ENCODE assay signal across 11 cellular contexts in the genomic region with DNA sequence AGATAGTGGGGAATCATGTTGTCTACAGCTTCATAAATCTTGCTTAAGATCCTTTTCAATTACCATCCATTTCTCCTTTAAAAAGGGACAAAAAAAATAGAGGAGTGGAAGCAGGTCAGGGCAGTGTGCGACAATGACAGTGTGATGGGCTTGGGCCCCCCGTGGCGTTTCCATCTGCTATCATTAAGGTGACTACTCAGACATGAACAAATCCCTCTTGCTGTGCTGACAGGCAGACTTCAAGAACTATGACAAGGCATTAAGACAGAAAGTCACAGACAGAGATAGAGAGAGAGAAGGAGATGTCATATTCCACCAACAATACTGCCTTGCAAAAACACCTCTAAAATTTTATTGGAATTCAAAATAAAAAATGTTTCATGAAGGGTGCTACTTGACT.
DNase-seq lines count a peak whose midpoint lies in the region; ATAC-seq and TF ChIP-seq lines count a peak whose summit lies in the region.
"Had no signal": no experiment of that assay in that cellular context is flagged by ENCODE, and none has a peak within 500 bp of the region (broad histone marks: within the 10 kb centered on the region; RNA-seq: fewer than 3 reads in every experiment).

No MANE protein-coding gene starts in this region.

- intact Hi-C loops in uterus (cut with DNase I; ENCODE audit: low total_unique reads): no loop called here

- no peak overlapping the region for H3K4me3 ChIP-seq in uterus
- H3K4me3 ChIP-seq: psoas muscle, SJSA1, transverse colon had no signal

- no peak overlapping the region for H3K27ac ChIP-seq in uterus
- H3K27ac ChIP-seq: psoas muscle, SJSA1, transverse colon had no signal

- ATAC-seq in GM19324 (IDR thresholded peaks at IDR 0.05; ENCODE audit: low FRiP score, unreplicated experiment): no peak

- peak; percentile 18 for DNase-seq in ELF-1 (ENCODE audit: low read depth, low spot score)
- peak; percentile 22 to 91 (median 73) for DNase-seq in NCI-H1417 (lab: John Stamatoyannopoulos, UW)
- peak; percentile 83 to 92 for DNase-seq in NCI-H524 (lab: John Stamatoyannopoulos, UW)
- DNase-seq in cerebellum (ENCODE audit: low spot score): peak; percentile 73
- no peak for DNase-seq in uterus
- no peak for DNase-seq in NK-92 (lab: John Stamatoyannopoulos, UW; ENCODE audit: unreplicated experiment)
- DNase-seq: DMS153 had no signal

- TF ChIP-seq CTCF in uterus (IDR thresholded peaks at IDR 0.05): no peak

- no peaks in the 10 kb centered on the region for H3K4me1 ChIP-seq in uterus
- H3K4me1 ChIP-seq: psoas muscle, SJSA1, transverse colon had no signal

- H3K36me3 ChIP-seq in uterus: no peaks in the 10 kb centered on the region
- H3K36me3 ChIP-seq: SJSA1, transverse colon had no signal

- TF ChIP-seq POLR2A in uterus (IDR thresholded peaks at IDR 0.05): no peak

- H3K9me3 ChIP-seq in uterus: no peaks in the 10 kb centered on the region
- H3K9me3 ChIP-seq: psoas muscle, SJSA1, transverse colon had no signal

- H3K27me3 ChIP-seq in uterus: no peaks in the 10 kb centered on the region
- H3K27me3 ChIP-seq: transverse colon had no signal

Comparison
In these comparisons a context has a peak if more than half of its experiments do, and no peak if none do; other contexts are left out.
1. DNase-seq: peak in ELF-1 (single experiment), NCI-H1417 (3 of 3), NCI-H524 (2 of 2) and cerebellum (single experiment); none in uterus (0 of 2) and NK-92 (single experiment).